8 cellular contexts compared by ENCODE assay signal in genomic region chr6:30066577-30067459, GRCh38. TPM values are rescaled to one million over a fixed set of nuclear protein-coding genes. Genes with fewer than 3 reads are reported as not detected.
A peak's percentile ranks its signal among the peaks of the same experiment; 100 is the strongest.
DNase-seq lines count a peak whose midpoint lies in the region; ATAC-seq, FAIRE-seq and TF ChIP-seq lines count a peak whose summit lies in the region.

Gene PPP1R11 (plus strand): TSS chr6:30067198. CDS start chr6:30067411, 213 bp downstream.

- FAIRE-seq in HepG2 (lab: Jason Lieb, UNC): peak; percentile 98

- peak; percentile 65 to 85 for TF ChIP-seq POLR2A in HepG2 (IDR thresholded peaks at IDR 0.05; ENCODE audit: insufficient read depth in 1 of 2, low read depth in 2 of 2, low read length in 2 of 2)

- in situ Hi-C loops in HepG2 (cut with HindIII; ENCODE audit: extremely low pct_ligation_motif_present, low pct_unique_long_range_greater_than_20kb): no loop called here

- peaks cover 36% of the 10 kb centered on the region for H3K4me1 ChIP-seq in HepG2 (ENCODE audit: insufficient read depth, low read length)

- peak within 1 kb of the TSS; percentile 88 for H3K4me3 Mint-ChIP-seq in activated CD4-positive, alpha-beta memory T cell treated with anti-CD3 and anti-CD28 coated beads for 36 hours

- DNase-seq in CD1c-positive myeloid dendritic cell (ENCODE audit: extremely low spot score) (peak; percentile 99), NCI-H82 treated with DMSO at 0.1 percent for 48 hours (lab: John Stamatoyannopoulos, UW; ENCODE audit: unreplicated experiment) (peak; percentile 100), dermis microvascular lymphatic vessel endothelial cell (ENCODE audit: low read depth in 2 of 2) (peak; percentile 98 to 99), HepG2 (ENCODE audit: low spot score) (peak; percentile 99)
- DNase-seq in activated CD4-positive, alpha-beta memory T cell treated with anti-CD3 and anti-CD28 coated beads for 36 hours: peak; percentile 100
- DNase-seq in stimulated activated CD4-positive, alpha-beta T cell treated with anti-CD3 and anti-CD28 coated beads, Interleukin-4, amount 100 ng/mL, for 1 hour: peak; percentile 98

- peak; percentile 90 for ATAC-seq in GM19438 (IDR thresholded peaks at IDR 0.05; ENCODE audit: low read depth, unreplicated experiment)
- peak; percentile 81 for ATAC-seq in HG03575 (IDR thresholded peaks at IDR 0.05; ENCODE audit: extremely low read depth, insufficient number of reproducible peaks, low FRiP score, unreplicated experiment)
- ATAC-seq in HepG2: peak; percentile 99

- peaks cover 6% of the 10 kb centered on the region for H3K9me3 Mint-ChIP-seq in activated CD4-positive, alpha-beta memory T cell treated with anti-CD3 and anti-CD28 coated beads for 36 hours

- no TSS peak for BruUV-seq in HepG2 (replicated peaks; lab: Mats Ljungman, UMichigan)

- H3K36me3 Mint-ChIP-seq in activated CD4-positive, alpha-beta memory T cell treated with anti-CD3 and anti-CD28 coated beads for 36 hours: peaks cover 45% of the 10 kb centered on the region

- peak within 1 kb of the TSS; percentile 95 for H3K27ac Mint-ChIP-seq in activated CD4-positive, alpha-beta memory T cell treated with anti-CD3 and anti-CD28 coated beads for 36 hours

- H3K4me1 Mint-ChIP-seq in activated CD4-positive, alpha-beta memory T cell treated with anti-CD3 and anti-CD28 coated beads for 36 hours (ENCODE audit: low read depth): peaks cover 50% of the 10 kb centered on the region

- peaks cover 8% of the 10 kb centered on the region for H3K27me3 Mint-ChIP-seq in activated CD4-positive, alpha-beta memory T cell treated with anti-CD3 and anti-CD28 coated beads for 36 hours

- H3K27ac ChIP-seq in HepG2 (ENCODE audit: extremely low read length, insufficient read depth, low read length): peak within 1 kb of the TSS; percentile 66

- peak; percentile 3; the same call in 1 of the 2 replicates for TF ChIP-seq RAD21 in HepG2 (CRISPR knock-in tag; IDR thresholded peaks at IDR 0.05)

- H3K4me2 ChIP-seq in HepG2 (ENCODE audit: low read depth, low read length): peak within 1 kb of the TSS; percentile 97

- no peaks in the 10 kb centered on the region for H3K9me3 ChIP-seq in HepG2 (ENCODE audit: low read length)

- intact Hi-C loops in activated CD4-positive, alpha-beta memory T cell treated with anti-CD3 and anti-CD28 coated beads for 36 hours (cut with micrococcal nuclease): loop anchor here (1.0 to 5.0 kb wide), 5 partner anchors 36 to 260 kb away; partner anchors contain the start of genes TRIM26 and TRIM39
- intact Hi-C loops in HepG2 (cut with micrococcal nuclease; ENCODE audit: unreplicated experiment): loop anchor here (2.0 kb wide), 2 partner anchors 36 to 68 kb away; no protein-coding TSS in a partner anchor

- peaks cover 0 to 6% of the 10 kb centered on the region in 2 experiments; a peak in 2 of 5 replicates for H3K36me3 ChIP-seq in HepG2 (replicated peaks in 1 of 2; ENCODE audit: control insufficient read depth in 1 of 2, insufficient read depth in 2 of 2, low read length in 2 of 2)

- no peak; a peak in 1 of 4 replicates for TF ChIP-seq EP300 in HepG2 (IDR thresholded peaks at IDR 0.05; ENCODE audit: low read depth in 2 of 2, low read length in 2 of 2)
- TF ChIP-seq EP300 in HepG2 (CRISPR knock-in tag; IDR thresholded peaks at IDR 0.05; ENCODE audit: borderline replicate concordance): no peak; the same call in none of the 2 replicates

- WGBS in HepG2 (ENCODE audit: low lambda C conversion rate): under 1% methylated on average over 43 of the region's 46 CpGs

- H3K79me2 ChIP-seq in HepG2 (ENCODE audit: insufficient read depth, low read length): peaks cover 25% of the 10 kb centered on the region

- CTCF ChIA-PET in activated CD4-positive, alpha-beta memory T cell treated with anti-CD3 and anti-CD28 coated beads for 36 hours (lab: Charles Lee): interaction anchor here (1.4 to 2.0 kb wide), 5 partner anchors 35 to 65 kb away, joined by 4 to 11 read pairs (median 6); no protein-coding TSS in a partner anchor
- CTCF ChIA-PET in HepG2 (lab: Yijun Ruan, JAX; ENCODE audit: low intra/inter-chr PET ratio, low total read pairs): no interaction called here

- POLR2A ChIA-PET in activated CD4-positive, alpha-beta memory T cell treated with anti-CD3 and anti-CD28 coated beads for 36 hours (lab: Charles Lee): interaction anchor here (0.6 to 1.7 kb wide), 10 partner anchors 8 to 417 kb away, joined by 3 to 9 read pairs (median 3); partner anchors contain the start of genes RNF39 and TRIM26
- POLR2A ChIA-PET in HepG2 (lab: Yijun Ruan, JAX): interaction anchor here (0.5 to 2.8 kb wide), 10 partner anchors 16 to 245 kb away, joined by 3 to 31 read pairs (median 4); partner anchors contain the start of genes TRIM15, TRIM26 and TRIM40

- TF ChIP-seq CTCF in HepG2 (CRISPR knock-in tag; IDR thresholded peaks at IDR 0.05): no peak

- no peaks in the 10 kb centered on the region for H4K20me1 ChIP-seq in HepG2 (ENCODE audit: insufficient read depth, low read length)

- peak within 1 kb of the TSS; percentile 70 to 82 (median 75) for H3K4me3 ChIP-seq in HepG2 (replicated peaks in 1 of 3; ENCODE audit: insufficient read depth in 1 of 3, low read depth in 2 of 3, low read length in 3 of 3)

- H3K27me3 ChIP-seq in HepG2 (ENCODE audit: control insufficient read depth in 1 of 2, insufficient read depth in 2 of 2, low read length in 2 of 2): no peaks in the 10 kb centered on the region; a peak in 1 of 5 replicates

- H2AFZ ChIP-seq in HepG2 (ENCODE audit: low read length): peak within 1 kb of the TSS; percentile 78

- H3K9ac ChIP-seq in HepG2 (ENCODE audit: insufficient read depth, low read depth, low read length): peak within 1 kb of the TSS; percentile 75

TF ChIP-seq in HepG2, 621 proteins besides CTCF, POLR2A, EP300 and RAD21 (continues in another document):
- no peak for TF ChIP-seq ZHX1 (CRISPR knock-in tag; IDR thresholded peaks at IDR 0.05; ENCODE audit: low read depth)
- no peak; the same call in 1 of the 2 replicates for TF ChIP-seq SIX1 (CRISPR knock-in tag; IDR thresholded peaks at IDR 0.05; ENCODE audit: borderline replicate concordance)
- no peak for TF ChIP-seq MED13 (CRISPR knock-in tag; IDR thresholded peaks at IDR 0.05)
- peak; percentile 48; the same call in 1 of the 2 replicates for TF ChIP-seq SRF (IDR thresholded peaks at IDR 0.05; ENCODE audit: low read depth, low read length)
- TF ChIP-seq ZNF34 (CRISPR knock-in tag; IDR thresholded peaks at IDR 0.05; ENCODE audit: borderline replicate concordance): no peak
- no peak for TF ChIP-seq ATM (IDR thresholded peaks at IDR 0.05; ENCODE audit: borderline replicate concordance)
- TF ChIP-seq ZNF577 (CRISPR knock-in tag; IDR thresholded peaks at IDR 0.05; ENCODE audit: borderline replicate concordance, low read depth): no peak
- no peak for TF ChIP-seq PRMT3 (CRISPR knock-in tag; IDR thresholded peaks at IDR 0.05; ENCODE audit: borderline replicate concordance, low read depth)
- peak; percentile 91 for TF ChIP-seq ZNF605 (CRISPR knock-in tag; IDR thresholded peaks at IDR 0.05)
- TF ChIP-seq ZNF614 (CRISPR knock-in tag; IDR thresholded peaks at IDR 0.05; ENCODE audit: borderline replicate concordance): peak; percentile 51; the same call in 1 of the 2 replicates

RNA-seq across cellular contexts. Expression of gene PPP1R11, which starts in this region (rescaled TPM):
- 10 to 100 TPM; 51.3 to 55.0 TPM for total RNA-seq in activated CD4-positive, alpha-beta memory T cell treated with anti-CD3 and anti-CD28 coated beads for 36 hours
- 8.6 and 12.0 TPM in 2 replicates for total RNA-seq in dermis microvascular lymphatic vessel endothelial cell
- 32.1 and 33.1 TPM in 2 replicates for total RNA-seq in HepG2 (2016; rRNA removed; fragmentation: Illumina TruSeq; extraction: Trizol)
- 17.1 and 17.7 TPM in 2 replicates for total RNA-seq in HepG2 (2016; cell fraction: cytosol; rRNA removed; fragmentation: Illumina TruSeq; extraction: Trizol; ENCODE audit: low read depth)
- total RNA-seq in HepG2 (2016; cell fraction: insoluble cytoplasmic fraction; rRNA removed; fragmentation: Illumina TruSeq; extraction: Trizol): 31.5 and 34.5 TPM in 2 replicates
- 26.4 and 36.9 TPM in 2 replicates for total RNA-seq in HepG2 (2016; cell fraction: membrane; rRNA removed; fragmentation: Illumina TruSeq; extraction: Trizol)
- 16.0 and 17.4 TPM in 2 replicates for total RNA-seq in HepG2 (2016; cell fraction: nucleus; rRNA removed; fragmentation: Illumina TruSeq; extraction: Trizol)
- polyA plus RNA-seq in HepG2 (2011; rRNA removed): 49.4 and 58.9 TPM in 2 replicates
- polyA plus RNA-seq in HepG2 (2011; cell fraction: cytosol; rRNA removed): 33.3 and 45.8 TPM in 2 replicates
- 25.5 and 35.8 TPM in 2 replicates for polyA plus RNA-seq in HepG2 (2011; cell fraction: nucleus; rRNA removed)
- 27.5 and 31.0 TPM in 2 replicates for polyA plus RNA-seq in HepG2 (2012)
- polyA plus RNA-seq in HepG2 (2016; cell fraction: cytosol; fragmentation: Illumina TruSeq; extraction: Trizol; ENCODE audit: low read depth): 22.4 and 30.7 TPM in 2 replicates
- 64.3 and 67.7 TPM in 2 replicates for polyA plus RNA-seq in HepG2 (2016; cell fraction: insoluble cytoplasmic fraction; fragmentation: Illumina TruSeq; extraction: Trizol; ENCODE audit: low read depth)
- 43.9 and 50.0 TPM in 2 replicates for polyA plus RNA-seq in HepG2 (2016; cell fraction: membrane; fragmentation: Illumina TruSeq; extraction: Trizol; ENCODE audit: low read depth)
- 36.1 and 39.4 TPM in 2 replicates for polyA plus RNA-seq in HepG2 (2016; cell fraction: nucleus; fragmentation: Illumina TruSeq; extraction: Trizol; ENCODE audit: insufficient read depth, low read depth)
- polyA minus RNA-seq in HepG2 (2011; rRNA and poly(A)+ RNA removed; ENCODE audit: low replicate concordance): 28.0 and 38.2 TPM in 2 replicates
- 11.4 and 11.7 TPM in 2 replicates for polyA minus RNA-seq in HepG2 (2011; cell fraction: cytosol; rRNA and poly(A)+ RNA removed)
- 11.9 and 12.9 TPM in 2 replicates for polyA minus RNA-seq in HepG2 (2011; cell fraction: nucleus; rRNA and poly(A)+ RNA removed)

Comparison
In these comparisons a context has a peak if more than half of its experiments do, and no peak if none do; other contexts are left out.
1. Peak in every context shown above with its lines: DNase-seq, ATAC-seq, H3K4me3 ChIP-seq and H3K27ac ChIP-seq.